Comparison of ENCODE assay signal across 9 cellular contexts in genomic region chr11:6757373-6757967, GRCh38. TPM values are rescaled to one million over a fixed set of nuclear protein-coding genes. Genes with fewer than 3 reads are reported as not detected.
DNase-seq lines count a peak whose midpoint lies in the region; ATAC-seq and TF ChIP-seq lines count a peak whose summit lies in the region.
"Had no signal": no experiment of that assay in that cellular context is flagged by ENCODE, and none has a peak within 500 bp of the region (broad histone marks: within the 10 kb centered on the region; RNA-seq: fewer than 3 reads in every experiment).

No MANE protein-coding gene starts in this region.

- intact Hi-C loops in Panc1 (cut with micrococcal nuclease; ENCODE audit: unreplicated experiment): loop anchor here (1.0 to 2.0 kb wide), 2 partner anchors 19 to 54 kb away; no protein-coding TSS in a partner anchor

- no peak overlapping the region for H4K8ac ChIP-seq in trophoblast cell (ENCODE audit: low read depth, low read length)

- H3K9me3 ChIP-seq in AG04450 (ENCODE audit: control insufficient read depth, insufficient read depth, low read length) (no peaks in the 10 kb centered on the region), Panc1 (ENCODE audit: control insufficient read depth, insufficient read depth, low read depth, low read length) (no peaks in the 10 kb centered on the region), trophoblast cell (ENCODE audit: insufficient read depth, low read depth, low read length) (peaks cover 2% of the 10 kb centered on the region)

- POLR2A ChIA-PET in AG04450 (lab: Yijun Ruan, JAX): no interaction called here
- POLR2A ChIA-PET in Panc1 (lab: Charles Lee): no interaction called here

- CTCF ChIA-PET in AG04450 (lab: Charles Lee): interaction anchor here (0.6 to 3.7 kb wide), 14 partner anchors 11 to 477 kb away, joined by 3 to 54 read pairs (median 4); no protein-coding TSS in a partner anchor
- CTCF ChIA-PET in Panc1 (lab: Charles Lee): interaction anchor here (0.5 to 3.2 kb wide), 9 partner anchors 11 to 507 kb away, joined by 3 to 16 read pairs (median 3); no protein-coding TSS in a partner anchor

- H3K27ac ChIP-seq in AG04450 (ENCODE audit: low read depth, low read length) (no peak overlapping the region), Panc1 (ENCODE audit: low read length) (no peak overlapping the region), trophoblast cell (ENCODE audit: low read depth, low read length) (no peak overlapping the region)

- no peaks in the 10 kb centered on the region for H3K79me1 ChIP-seq in trophoblast cell (ENCODE audit: low read length)

- H3K23ac ChIP-seq in trophoblast cell (ENCODE audit: low read length): no peak overlapping the region

- no CpG with 5 or more reads among the region's 2 CpGs for WGBS in trophoblast cell (ENCODE audit: extremely low coverage, insufficient coverage, insufficient read length)

- in situ Hi-C loops in Panc1 (cut with HindIII; ENCODE audit: low pct_unique_long_range_greater_than_20kb, low sequenced_read_pairs): no loop called here

- TF ChIP-seq CTCF in AG04450 (IDR thresholded peaks at IDR 0.05; ENCODE audit: low read depth, low read length) (peak; percentile 74), GM12875 (IDR thresholded peaks at IDR 0.05; ENCODE audit: borderline replicate concordance, insufficient read depth, low read depth, low read length) (peak; percentile 63), Panc1 (IDR thresholded peaks at IDR 0.05) (peak; percentile 93)

- no peaks in the 10 kb centered on the region for H3K27me3 ChIP-seq in AG04450 (ENCODE audit: control insufficient read depth, insufficient read depth, low read length)
- peaks cover 2% of the 10 kb centered on the region; the same call in 1 of the 2 replicates for H3K27me3 ChIP-seq in Panc1 (ENCODE audit: control insufficient read depth, insufficient read depth, low read length)
- no peaks in the 10 kb centered on the region for H3K27me3 ChIP-seq in trophoblast cell (ENCODE audit: insufficient read depth, low read length)

- no peak overlapping the region for H3K14ac ChIP-seq in trophoblast cell (ENCODE audit: low read length)

- no peak overlapping the region for H3K4me2 ChIP-seq in trophoblast cell (ENCODE audit: low read length)

- no peak overlapping the region for H3K9ac ChIP-seq in trophoblast cell (ENCODE audit: low read length)

- no peak overlapping the region for H2BK120ac ChIP-seq in trophoblast cell (ENCODE audit: insufficient read depth, low read length, poor library complexity)

- no peak overlapping the region for H4K12ac ChIP-seq in trophoblast cell (ENCODE audit: low read depth, low read length)

- no peaks in the 10 kb centered on the region for H3K79me2 ChIP-seq in trophoblast cell (ENCODE audit: control insufficient read depth, insufficient read depth, low read length, poor library complexity)

- ATAC-seq in HG03159 (IDR thresholded peaks at IDR 0.05; ENCODE audit: unreplicated experiment) (peak; percentile 81), Panc1 (peak; percentile 96)

- H3K36me3 ChIP-seq in Panc1 (ENCODE audit: control insufficient read depth, insufficient read depth, low read length) (no peaks in the 10 kb centered on the region), trophoblast cell (ENCODE audit: control insufficient read depth in 1 of 2, insufficient read depth in 2 of 2, low read length in 2 of 2) (no peaks in the 10 kb centered on the region)

- no peak overlapping the region for H2BK12ac ChIP-seq in trophoblast cell (ENCODE audit: low read length)

- H2AK5ac ChIP-seq in trophoblast cell (ENCODE audit: low read length): no peak overlapping the region

- DNase-seq in AG04450 (ENCODE audit: low read depth, low spot score) (peak; percentile 15), Panc1 (ENCODE audit: low read depth, low spot score) (no peak), germinal center (ENCODE audit: low spot score) (peak; percentile 36), trophoblast cell (peak; percentile 3 to 52), NCI-H1048 (lab: John Stamatoyannopoulos, UW) (no peak)
- DNase-seq in activated T-helper 9 cell treated with anti-CD3 and anti-CD28 coated beads, Interleukin-2, amount 50 U/mL, for 16 hours (ENCODE audit: low read depth): peak; percentile 36

- no peak overlapping the region for H2BK5ac ChIP-seq in trophoblast cell (ENCODE audit: low read depth, low read length, poor library complexity)

- no peak overlapping the region for H3K4me3 ChIP-seq in AG04450 (ENCODE audit: low read depth, low read length)
- H3K4me3 ChIP-seq in GM12875 (ENCODE audit: low read depth, low read length): no peak overlapping the region
- no peak overlapping the region for H3K4me3 ChIP-seq in Panc1 (ENCODE audit: low read depth in 2 of 2, low read length in 2 of 2)
- H3K4me3 ChIP-seq in trophoblast cell (ENCODE audit: low read depth, low read length): no peak overlapping the region

- no peak overlapping the region for H3K4ac ChIP-seq in trophoblast cell (ENCODE audit: low read depth, low read length)

- H4K91ac ChIP-seq in trophoblast cell (ENCODE audit: low read depth, low read length): no peak overlapping the region

- no peak overlapping the region for H3K18ac ChIP-seq in trophoblast cell (ENCODE audit: low read length)

- no peak overlapping the region for H2AFZ ChIP-seq in trophoblast cell (ENCODE audit: insufficient read depth, low read length, poor library complexity)

- BruUV-seq in Panc1 (replicated peaks; lab: Mats Ljungman, UMichigan): no TSS peak

- H3K4me1 ChIP-seq in Panc1 (ENCODE audit: control insufficient read depth, insufficient read depth, low read length) (no peaks in the 10 kb centered on the region), trophoblast cell (ENCODE audit: control insufficient read depth in 1 of 2, insufficient read depth in 2 of 2, low read length in 2 of 2) (no peaks in the 10 kb centered on the region)

RNA-seq across cellular contexts. Expression of gene OR2AG2, which starts 14.3 kb away (rescaled TPM):
- polyA plus RNA-seq in AG04450 (2011; rRNA removed): 0.11 and 0.19 TPM in 2 replicates
- 1.6 and 2.2 TPM in 2 replicates for polyA minus RNA-seq in AG04450 (2011; rRNA and poly(A)+ RNA removed)
- 0.18 TPM for total RNA-seq in Panc1 (2021; ENCODE audit: unreplicated experiment)
- 0.11 TPM for polyA plus RNA-seq in Panc1 (2012; ENCODE audit: insufficient read length)
- polyA plus RNA-seq in trophoblast cell (2013): 0.10 and 0.16 TPM in 2 replicates

RNA-seq across cellular contexts. Expression of gene OR2AG1, which starts 25.4 kb away (rescaled TPM):
- not detected in 2 replicates for polyA plus RNA-seq in AG04450 (2011; rRNA removed)
- polyA minus RNA-seq in AG04450 (2011; rRNA and poly(A)+ RNA removed): not detected in 2 replicates
- total RNA-seq in Panc1 (2021; ENCODE audit: unreplicated experiment): not detected
- not detected for polyA plus RNA-seq in Panc1 (2012; ENCODE audit: insufficient read length)
- polyA plus RNA-seq in trophoblast cell (2013): not detected in 2 replicates
- total RNA-seq: subcutaneous adipose tissue had no signal

RNA-seq across cellular contexts. Expression of gene OR6A2, which starts 42.0 kb away (rescaled TPM):
- polyA plus RNA-seq in AG04450 (2011; rRNA removed): 0.02 and 0.06 TPM in 2 replicates
- polyA minus RNA-seq in AG04450 (2011; rRNA and poly(A)+ RNA removed): 1.8 and 2.2 TPM in 2 replicates
- total RNA-seq in Panc1 (2021; ENCODE audit: unreplicated experiment): 0.15 TPM
- not detected for polyA plus RNA-seq in Panc1 (2012; ENCODE audit: insufficient read length)
- not detected in 2 replicates for polyA plus RNA-seq in trophoblast cell (2013)

Comparison
In these comparisons a context has a peak if more than half of its experiments do, and no peak if none do; other contexts are left out.
1. DNase-seq: peak in AG04450 (single experiment), activated T-helper 9 cell treated with anti-CD3 and anti-CD28 coated beads, Interleukin-2, amount 50 U/mL, for 16 hours (single experiment), germinal center (single experiment) and trophoblast cell (2 of 2); none in Panc1 (single experiment) and NCI-H1048 (single experiment).
2. Peak in every context shown above with its lines, with median percentiles within 50 percentile points of each other: CTCF ChIP-seq.